Comparison of ENCODE assay signal across 10 cellular contexts in genomic region chr11:35304393-35304790, GRCh38.
DNase-seq lines count a peak whose midpoint lies in the region; ATAC-seq and TF ChIP-seq lines count a peak whose summit lies in the region.
"Had no signal": no experiment of that assay in that cellular context is flagged by ENCODE, and none has a peak within 500 bp of the region (broad histone marks: within the 10 kb centered on the region; RNA-seq: fewer than 3 reads in every experiment).

No MANE protein-coding gene starts in this region.

- H3K4me1 ChIP-seq in Peyer's patch (peaks cover 0 to 7% (median 0%) of the 10 kb centered on the region in 4 donors), skeletal muscle tissue (ENCODE audit: control insufficient read depth in 3 of 3, insufficient read depth in 3 of 3, low read length in 3 of 3) (peaks cover 0 to 11% (median 3%) of the 10 kb centered on the region in 3 donors)

- no peak overlapping the region for H3K9ac ChIP-seq in skeletal muscle tissue (ENCODE audit: low read depth in 1 of 3, low read length in 3 of 3)

- H3K36me3 ChIP-seq in Peyer's patch (no peaks in the 10 kb centered on the region), skeletal muscle tissue (ENCODE audit: control insufficient read depth in 3 of 3, insufficient read depth in 3 of 3, low read length in 3 of 3) (no peaks in the 10 kb centered on the region)
- H3K36me3 ChIP-seq: adrenal gland had no signal

- ATAC-seq in GM21423 (IDR thresholded peaks at IDR 0.05; ENCODE audit: unreplicated experiment) = no peak
- ATAC-seq in HG03108 (IDR thresholded peaks at IDR 0.05; ENCODE audit: unreplicated experiment) = no peak
- ATAC-seq in GM18505 (IDR thresholded peaks at IDR 0.05; ENCODE audit: unreplicated experiment) = no peak

- no peak for TF ChIP-seq POLR2A in Peyer's patch (IDR thresholded peaks at IDR 0.05)
- TF ChIP-seq POLR2A in erythroblast (IDR thresholded peaks at IDR 0.05; ENCODE audit: low read length) = no peak
- no peak for TF ChIP-seq POLR2A in GM18505 (IDR thresholded peaks at IDR 0.05; ENCODE audit: borderline replicate concordance, extremely low read depth, insufficient read depth, insufficient read length)

- no peaks in the 10 kb centered on the region for H3K27me3 ChIP-seq in Peyer's patch
- peaks cover 0 to 2% (median 0%) of the 10 kb centered on the region in 3 donors for H3K27me3 ChIP-seq in skeletal muscle tissue (ENCODE audit: control insufficient read depth in 3 of 3, insufficient read depth in 3 of 3, low read length in 3 of 3)
- H3K27me3 ChIP-seq: adrenal gland had no signal

- TF ChIP-seq CTCF in GM12865 (IDR thresholded peaks at IDR 0.05; ENCODE audit: insufficient read depth, low read depth, low read length, missing control alignments) = no peak
- no peak for TF ChIP-seq CTCF in Peyer's patch (IDR thresholded peaks at IDR 0.05)

- peak overlapping the region in 3 of 4 donors; percentile 37 to 75 (median 54) for H3K27ac ChIP-seq in Peyer's patch
- H3K27ac ChIP-seq in skeletal muscle tissue (ENCODE audit: low read depth, low read length) = peak overlapping the region; percentile 69

- H3K4me3 ChIP-seq in GM12865 (ENCODE audit: low read depth, low read length) (no peak overlapping the region), Peyer's patch (no peak overlapping the region), skeletal muscle tissue (ENCODE audit: low read length in 3 of 3) (no peak overlapping the region)
- H3K4me3 ChIP-seq: adrenal gland had no signal

- H3K9me3 ChIP-seq in Peyer's patch (no peaks in the 10 kb centered on the region), skeletal muscle tissue (ENCODE audit: control insufficient read depth in 3 of 3, low read length in 3 of 3) (no peaks in the 10 kb centered on the region)
- H3K9me3 ChIP-seq: adrenal gland had no signal

- peak; percentile 26 for DNase-seq in GM12865 (ENCODE audit: low read depth)
- DNase-seq in Peyer's patch = no peak
- DNase-seq in fibroblast of gingiva (ENCODE audit: low read depth) = peak; percentile 87
- DNase-seq in erythroblast (lab: John Stamatoyannopoulos, UW) = no peak
- DNase-seq: NCI-H526 treated with DMSO at 0.1 percent for 48 hours had no signal

Comparison
In these comparisons a context has a peak if more than half of its experiments do, and no peak if none do; other contexts are left out.
1. DNase-seq: peak in GM12865 (single experiment) and fibroblast of gingiva (single experiment); none in Peyer's patch (0 of 3) and erythroblast (0 of 2).